Comparison of ENCODE assay signal across 8 cellular contexts in the genomic region with DNA sequence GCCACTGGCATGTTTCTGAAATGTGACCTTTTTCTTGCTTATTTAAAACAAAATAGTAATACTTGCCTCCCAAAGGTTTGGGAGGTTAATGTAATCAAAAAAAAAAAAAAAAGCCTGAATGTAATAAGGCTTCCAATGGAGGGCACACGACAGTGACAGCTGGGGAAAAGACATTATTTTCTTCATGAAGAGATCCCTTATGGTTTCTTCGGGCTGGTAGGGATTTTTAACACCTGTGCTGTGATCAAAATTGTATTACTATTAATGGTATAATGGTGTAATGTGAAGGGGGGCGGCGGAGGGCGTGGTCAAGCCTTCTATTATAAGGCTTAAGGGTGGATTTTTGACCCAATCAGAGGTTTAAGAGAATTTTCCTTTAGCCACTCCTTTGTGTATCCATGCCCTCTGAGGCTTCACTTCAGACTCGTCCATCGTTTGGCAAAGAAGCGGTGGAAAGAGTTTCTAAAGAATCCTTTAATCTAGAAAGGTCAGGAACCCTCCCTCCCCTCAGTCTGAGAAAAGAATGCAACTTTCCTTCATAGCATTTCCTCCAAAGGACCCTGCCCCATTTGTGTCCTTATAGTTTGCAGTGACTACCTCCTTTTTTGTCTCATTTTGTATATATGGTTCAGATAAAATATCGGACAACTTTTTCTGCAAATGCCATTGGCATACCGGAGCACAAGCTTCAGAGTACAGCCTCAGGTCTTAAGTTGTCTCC.
DNase-seq lines count a peak whose midpoint lies in the region; ATAC-seq, FAIRE-seq and TF ChIP-seq lines count a peak whose summit lies in the region.

No MANE protein-coding gene starts in this region.

- H3K4me3 ChIP-seq in Karpas-422 (ENCODE audit: low read length) (peak overlapping the region; percentile 77), PC-9 (peak overlapping the region; percentile 84; the same call in 1 of the 2 replicates), small intestine (ENCODE audit: low read depth in 1 of 2, low read length in 2 of 2) (peak overlapping the region in 1 of 2 donors; percentile 10)

- H3K27me3 ChIP-seq in Karpas-422 (ENCODE audit: low read length) (no peaks in the 10 kb centered on the region), PC-9 (ENCODE audit: insufficient read depth, low read depth) (no peaks in the 10 kb centered on the region), small intestine (ENCODE audit: control insufficient read depth in 2 of 2, insufficient read depth in 2 of 2, low read length in 2 of 2) (no peaks in the 10 kb centered on the region)

- no peaks in the 10 kb centered on the region for H3K9me3 ChIP-seq in Karpas-422 (ENCODE audit: low read length)
- peaks cover 1% of the 10 kb centered on the region; the same call in 1 of the 2 replicates for H3K9me3 ChIP-seq in PC-9 (ENCODE audit: insufficient read depth, low read depth)
- H3K9me3 ChIP-seq in small intestine (ENCODE audit: control insufficient read depth, low read depth), result no peaks in the 10 kb centered on the region

- H2AFZ ChIP-seq in Karpas-422 (ENCODE audit: low read length), result peak overlapping the region; percentile 24
- H2AFZ ChIP-seq in PC-9, result peak overlapping the region; percentile 73

- H4K20me1 ChIP-seq in Karpas-422 (ENCODE audit: insufficient read depth, low read depth, low read length), result no peaks in the 10 kb centered on the region
- H4K20me1 ChIP-seq in PC-9 (ENCODE audit: insufficient read depth), result no peaks in the 10 kb centered on the region

- H3K79me2 ChIP-seq in Karpas-422 (ENCODE audit: low read length), result no peaks in the 10 kb centered on the region
- peaks cover 28% of the 10 kb centered on the region for H3K79me2 ChIP-seq in PC-9 (ENCODE audit: low read depth)

- H3K36me3 Mint-ChIP-seq in brain (peaks cover 11% of the 10 kb centered on the region), immature natural killer cell (peaks cover 0 to 4% (median 0%) of the 10 kb centered on the region in 3 donors)

- peak overlapping the region; percentile 25 for H3K9ac ChIP-seq in Karpas-422 (ENCODE audit: low read length)

- peak overlapping the region; percentile 97 to 100 (median 99) for H3K27ac Mint-ChIP-seq in brain
- peak overlapping the region; percentile 93 to 99 (median 98) for H3K27ac Mint-ChIP-seq in immature natural killer cell

- WGBS in small intestine, 3 donors, result 5 to 13% (median 11%) methylated on average over 10 of the region's 10 CpGs

- FAIRE-seq in small intestine (lab: Jason Lieb, UNC) (no peak), urothelium cell line (lab: Jason Lieb, UNC) (no peak)

- CTCF ChIA-PET in PC-9 (lab: Charles Lee), result interaction anchor here (0.6 to 0.7 kb wide), 2 partner anchors 21 to 123 kb away, joined by 3 read pairs; no protein-coding TSS in a partner anchor

- H3K4me1 ChIP-seq in Karpas-422 (ENCODE audit: low read length) (peaks cover 36% of the 10 kb centered on the region), PC-9 (replicated peaks; ENCODE audit: insufficient read depth) (peaks cover 53% of the 10 kb centered on the region), small intestine (ENCODE audit: control insufficient read depth in 2 of 2, insufficient read depth in 1 of 2, low read depth in 1 of 2, low read length in 1 of 2) (peaks cover 0 to 2% of the 10 kb centered on the region in 2 donors)

- intact Hi-C loops in PC-9 (cut with micrococcal nuclease; ENCODE audit: unreplicated experiment), result loop anchor here (1.0 kb wide), 1 partner anchor 10 kb away; no protein-coding TSS in a partner anchor

- H3K4me1 Mint-ChIP-seq in brain, result peaks cover 65% of the 10 kb centered on the region
- H3K4me1 Mint-ChIP-seq in immature natural killer cell, result peaks cover 25 to 41% of the 10 kb centered on the region in 2 donors

- peak overlapping the region; percentile 81 to 94 (median 91) for H3K4me3 Mint-ChIP-seq in brain
- peak overlapping the region; percentile 85 to 97 (median 95) for H3K4me3 Mint-ChIP-seq in immature natural killer cell

- H3K27ac ChIP-seq in Karpas-422 (ENCODE audit: low read length) (peak overlapping the region; percentile 98), PC-9 (peak overlapping the region; percentile 99), small intestine (ENCODE audit: low read depth in 1 of 2, low read length in 1 of 2) (peak overlapping the region; percentile 93 to 99)

- H3K4me2 ChIP-seq in Karpas-422 (ENCODE audit: low read depth, low read length, poor library complexity, severe bottlenecking) (peak overlapping the region; percentile 97), PC-9 (peak overlapping the region; percentile 92)

- H3K27me3 Mint-ChIP-seq in brain (no peaks in the 10 kb centered on the region), immature natural killer cell (ENCODE audit: low read depth in 3 of 3) (peaks cover 0 to 20% (median 10%) of the 10 kb centered on the region in 3 donors)

- POLR2A ChIA-PET in PC-9 (lab: Charles Lee; ENCODE audit: unreplicated experiment), result interaction anchor here (0.6 to 2.5 kb wide), 8 partner anchors 9 to 1879 kb away, joined by 3 to 38 read pairs (median 10); partner anchors contain the start of gene CHD2

- TF ChIP-seq CTCF in PC-9 (conservative IDR thresholded peaks at IDR 0.05), result no peak
- TF ChIP-seq CTCF in brain (conservative IDR thresholded peaks at IDR 0.05), result no peak

- no peak for ATAC-seq in GM18867 (IDR thresholded peaks at IDR 0.05; ENCODE audit: unreplicated experiment)

- BruUV-seq in PC-9 (replicated peaks; lab: Mats Ljungman, UMichigan), result no TSS peak

- H3K9me2 ChIP-seq in Karpas-422 (replicated peaks; ENCODE audit: insufficient read depth, low read length) (no peaks in the 10 kb centered on the region), PC-9 (ENCODE audit: insufficient read depth) (no peaks in the 10 kb centered on the region)

- H3K9me3 Mint-ChIP-seq in brain (peaks cover 6 to 15% (median 8%) of the 10 kb centered on the region in 5 experiments), immature natural killer cell (no peaks in the 10 kb centered on the region)

- peaks cover 41% of the 10 kb centered on the region for H3F3A ChIP-seq in PC-9 (ENCODE audit: insufficient read depth, low read depth)

- DNase-seq in DMS153 treated with DMSO at 0.1 percent for 48 hours (lab: John Stamatoyannopoulos, UW; ENCODE audit: unreplicated experiment) (peak; percentile 15), Karpas-422 (peak; percentile 75), PC-9 (peak in 1 of 2 experiments; percentile 70), immature natural killer cell (no peak), small intestine (peak; percentile 37), urothelium cell line (ENCODE audit: low spot score) (no peak)

- H3K36me3 ChIP-seq in Karpas-422 (ENCODE audit: insufficient read depth, low read length) (no peaks in the 10 kb centered on the region), PC-9 (ENCODE audit: low read depth) (no peaks in the 10 kb centered on the region), small intestine (ENCODE audit: control insufficient read depth in 2 of 2, insufficient read depth in 2 of 2, low read length in 2 of 2) (no peaks in the 10 kb centered on the region)

Comparison
In these comparisons a context has a peak if more than half of its experiments do, and no peak if none do; other contexts are left out.
1. DNase-seq: peak in DMS153 treated with DMSO at 0.1 percent for 48 hours (single experiment), Karpas-422 (single experiment) and small intestine (single experiment); none in immature natural killer cell (0 of 3) and urothelium cell line (single experiment).
2. Peak in every context shown above with its lines, with median percentiles within 50 percentile points of each other: H3K27ac ChIP-seq.